In the genomic region with DNA sequence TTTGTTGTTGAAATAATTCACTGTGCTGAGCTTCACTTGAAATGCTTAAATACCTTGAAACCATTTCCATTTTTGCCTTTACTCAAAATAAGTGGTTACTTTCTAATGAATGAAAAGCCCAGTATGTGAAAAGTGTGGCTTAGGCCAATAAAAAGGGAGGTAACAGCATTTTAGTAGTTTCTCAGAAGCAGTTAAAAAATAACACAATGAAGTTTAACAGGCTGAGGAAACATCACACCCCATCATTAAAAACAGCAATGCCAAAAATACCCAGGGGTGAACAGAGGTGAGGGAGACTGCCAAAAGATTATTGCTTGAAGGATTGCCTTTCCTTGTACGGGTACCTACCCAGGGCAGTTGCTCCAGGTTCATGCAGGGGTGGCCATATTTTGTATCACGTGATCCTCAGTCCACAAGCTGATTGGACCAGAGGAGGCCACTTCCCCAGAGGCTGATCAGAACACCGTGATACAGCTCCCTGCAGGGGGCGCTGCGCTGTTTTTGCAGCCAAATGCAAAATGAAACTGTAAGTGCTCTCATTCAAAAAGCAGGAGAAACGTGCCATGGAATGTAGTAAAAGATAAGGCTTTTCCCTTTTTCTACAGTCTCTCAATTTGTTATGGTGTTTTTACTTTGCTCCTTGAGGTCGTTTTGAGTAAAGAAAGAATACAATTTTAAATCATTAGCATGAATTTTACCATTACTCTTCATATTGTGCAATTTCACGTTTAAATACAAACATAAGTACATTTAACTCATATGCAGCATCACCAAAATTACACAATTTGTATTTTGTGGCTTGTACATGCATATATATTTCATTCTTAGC, we compare ENCODE assay signal across 8 cellular contexts.
A peak's percentile ranks its signal among the peaks of the same experiment; 100 is the strongest.
DNase-seq lines count a peak whose midpoint lies in the region; ATAC-seq and TF ChIP-seq lines count a peak whose summit lies in the region.

No MANE protein-coding gene starts in this region.

- H3K4me1 Mint-ChIP-seq in T-cell: peaks cover 0 to 2% (median 0%) of the 10 kb centered on the region in 3 donors

- H3K27me3 ChIP-seq in colonic mucosa: no peaks in the 10 kb centered on the region

- ATAC-seq in T-cell (replicated peaks in 1 of 4): peak in 1 of 4 experiments; percentile 47
- peak; percentile 99 for ATAC-seq in left colon
- ATAC-seq in HG02678 (IDR thresholded peaks at IDR 0.05; ENCODE audit: unreplicated experiment): no peak
- no peak for ATAC-seq in HG03520 (IDR thresholded peaks at IDR 0.05; ENCODE audit: unreplicated experiment)

- H3K27ac ChIP-seq in colonic mucosa: no peak overlapping the region

- no peak overlapping the region for H3K27ac Mint-ChIP-seq in T-cell

- DNase-seq in EL (peak; percentile 94), LoVo (ENCODE audit: low spot score) (peak; percentile 87), T-cell (peak in 21 of 34 experiments; percentile 1 to 47 (median 17)), colonic mucosa (peak; percentile 95), left colon (peak; percentile 87 to 88)
- peak; percentile 48 to 57 for DNase-seq in stimulated activated CD4-positive, alpha-beta T cell treated with anti-CD3 and anti-CD28 coated beads, Interleukin-2, amount 100 ng/mL, for 48 hours

- intact Hi-C loops in colonic mucosa (cut with DNase I): loop anchor here (5.0 kb wide), 1 partner anchor 171 kb away; no protein-coding TSS in a partner anchor
- intact Hi-C loops in left colon (cut with DNase I, micrococcal nuclease): no loop called here

- no peaks in the 10 kb centered on the region for H3K9me3 Mint-ChIP-seq in T-cell

- H3K4me1 ChIP-seq in colonic mucosa: no peaks in the 10 kb centered on the region

- H3K9ac ChIP-seq in colonic mucosa (ENCODE audit: low read depth in 2 of 2, low read length in 2 of 2): no peak overlapping the region

- TF ChIP-seq CTCF in colonic mucosa (IDR thresholded peaks at IDR 0.05): peak; percentile 74

- H3K27me3 Mint-ChIP-seq in T-cell: peaks cover 5 to 10% of the 10 kb centered on the region in 2 donors

- CTCF ChIA-PET in T-cell (lab: Charles Lee): no interaction called here

- H3K9me3 ChIP-seq in colonic mucosa: no peaks in the 10 kb centered on the region

- no peaks in the 10 kb centered on the region for H3K36me3 ChIP-seq in colonic mucosa

- no peak overlapping the region for H3K4me3 ChIP-seq in colonic mucosa

- no peaks in the 10 kb centered on the region for H3K36me3 Mint-ChIP-seq in T-cell

- H3K4me3 Mint-ChIP-seq in T-cell: no peak overlapping the region

- POLR2A ChIA-PET in T-cell (lab: Charles Lee): no interaction called here

Comparison
In these comparisons a context has a peak if more than half of its experiments do, and no peak if none do; other contexts are left out.
1. DNase-seq: peak in every context shown above with its lines; median percentile 95 in colonic mucosa; 94 in EL; 88 in left colon; 87 in LoVo; 52 in stimulated activated CD4-positive, alpha-beta T cell treated with anti-CD3 and anti-CD28 coated beads, Interleukin-2, amount 100 ng/mL, for 48 hours; 17 in T-cell.